21 cellular contexts compared by ENCODE assay signal in genomic region chr13:73782781-73783180, GRCh38.
DNase-seq lines count a peak whose midpoint lies in the region; ATAC-seq and TF ChIP-seq lines count a peak whose summit lies in the region.
"Had no signal": no experiment of that assay in that cellular context is flagged by ENCODE, and none has a peak within 500 bp of the region (broad histone marks: within the 10 kb centered on the region; RNA-seq: fewer than 3 reads in every experiment).

No MANE protein-coding gene starts in this region.

- peak overlapping the region; percentile 68 for H3K27ac Mint-ChIP-seq in T-cell
- H3K27ac Mint-ChIP-seq: activated CD8-positive, alpha-beta memory T cell treated with anti-CD3 and anti-CD28 coated beads, Interleukin-2, amount 10 ng/mL, durations not matched to agents 7 days and 5 days; activated T-helper 17 cell treated with anti-CD3 and anti-CD28 coated beads, Interleukin-2, amount 50 U/mL, for 72 hours had no signal

- no peaks in the 10 kb centered on the region for H3K27me3 ChIP-seq in left ventricle myocardium inferior (ENCODE audit: low read depth)
- H3K27me3 ChIP-seq in gastroesophageal sphincter: no peaks in the 10 kb centered on the region
- H3K27me3 ChIP-seq: hepatocyte, right lobe of liver, tibial nerve had no signal

- peaks cover 63% of the 10 kb centered on the region for H3K36me3 Mint-ChIP-seq in T-cell

- 32 to 42% methylated on average over 2 to 3 of the region's 3 CpGs for WGBS in gastroesophageal sphincter (ENCODE audit: low coverage in 1 of 2), 2 donors

- TF ChIP-seq POLR2A in gastroesophageal sphincter (IDR thresholded peaks at IDR 0.05): no peak

- POLR2A ChIA-PET in T-cell (lab: Charles Lee): no interaction called here

- CTCF ChIA-PET in T-cell (lab: Charles Lee): no interaction called here

- H3K9me3 ChIP-seq in left ventricle myocardium inferior (replicated peaks) (no peaks in the 10 kb centered on the region), gastroesophageal sphincter (no peaks in the 10 kb centered on the region)
- H3K9me3 ChIP-seq: mucosa of descending colon, right lobe of liver, tibial nerve had no signal

- H3K4me1 Mint-ChIP-seq in T-cell: peaks cover 51 to 53% (median 52%) of the 10 kb centered on the region in 3 donors
- H3K4me1 Mint-ChIP-seq: activated CD8-positive, alpha-beta memory T cell treated with anti-CD3 and anti-CD28 coated beads, Interleukin-2, amount 10 ng/mL, durations not matched to agents 7 days and 5 days had no signal

- intact Hi-C loops in Right ventricle myocardium superior (cut with DNase I) (no loop called here), left ventricle myocardium inferior (cut with micrococcal nuclease) (no loop called here), posterior vena cava (cut with DNase I) (no loop called here)

- ATAC-seq in Right ventricle myocardium superior (ENCODE audit: poor library complexity): peak; percentile 9
- ATAC-seq in T-cell (replicated peaks in 1 of 4): no peak
- ATAC-seq in gastroesophageal sphincter: no peak
- ATAC-seq in GM19463 (IDR thresholded peaks at IDR 0.05; ENCODE audit: unreplicated experiment): no peak
- no peak for ATAC-seq in GM19397 (IDR thresholded peaks at IDR 0.05; ENCODE audit: unreplicated experiment)
- ATAC-seq: activated CD8-positive, alpha-beta memory T cell treated with anti-CD3 and anti-CD28 coated beads, Interleukin-2, amount 10 ng/mL, durations not matched to agents 7 days and 5 days; activated T-helper 17 cell treated with anti-CD3 and anti-CD28 coated beads, Interleukin-2, amount 50 U/mL, for 72 hours; mucosa of descending colon; Panc1 had no signal

- peaks cover 0 to 3% (median 0%) of the 10 kb centered on the region in 3 donors for H3K9me3 Mint-ChIP-seq in T-cell

- no peak for TF ChIP-seq EP300 in gastroesophageal sphincter (IDR thresholded peaks at IDR 0.05)

- H3K4me3 ChIP-seq in left ventricle myocardium inferior (no peak overlapping the region), gastroesophageal sphincter (no peak overlapping the region)
- H3K4me3 ChIP-seq: hepatocyte, mucosa of descending colon, right lobe of liver, tibial nerve had no signal

- no peak overlapping the region for H3K27ac ChIP-seq in left ventricle myocardium inferior (replicated peaks)
- H3K27ac ChIP-seq in gastroesophageal sphincter: peak overlapping the region in 3 of 4 donors; percentile 24 to 32 (median 28)
- H3K27ac ChIP-seq: hepatocyte, right lobe of liver, tibial nerve had no signal

- DNase-seq in Right ventricle myocardium superior (no peak), left ventricle myocardium inferior (no peak), T-cell (no peak), Ammon's horn (ENCODE audit: low spot score) (no peak), posterior vena cava (ENCODE audit: low spot score) (no peak)
- DNase-seq: activated CD8-positive, alpha-beta memory T cell treated with anti-CD3 and anti-CD28 coated beads, Interleukin-2, amount 10 ng/mL, durations not matched to agents 7 days and 5 days; effector memory CD4-positive, alpha-beta T cell; GOT3; kidney glomerular epithelial cell; mucosa of descending colon; NCI-H187 treated with DMSO at 0.1 percent for 48 hours; NCI-H524 treated with DMSO at 0.1 percent for 48 hours; right lobe of liver; stimulated activated naive CD4-positive, alpha-beta T cell had no signal

- no peaks in the 10 kb centered on the region for H3K27me3 Mint-ChIP-seq in T-cell
- H3K27me3 Mint-ChIP-seq: activated CD8-positive, alpha-beta memory T cell treated with anti-CD3 and anti-CD28 coated beads, Interleukin-2, amount 10 ng/mL, durations not matched to agents 7 days and 5 days; activated T-helper 17 cell treated with anti-CD3 and anti-CD28 coated beads, Interleukin-2, amount 50 U/mL, for 72 hours had no signal

- H3K36me3 ChIP-seq in left ventricle myocardium inferior (no peaks in the 10 kb centered on the region), gastroesophageal sphincter (no peaks in the 10 kb centered on the region)
- H3K36me3 ChIP-seq: right lobe of liver, tibial nerve had no signal

- TF ChIP-seq CTCF in left ventricle myocardium inferior (IDR thresholded peaks at IDR 0.05; ENCODE audit: borderline replicate concordance) (no peak), gastroesophageal sphincter (IDR thresholded peaks at IDR 0.05) (no peak)

- H3K4me1 ChIP-seq in left ventricle myocardium inferior: peaks cover 11% of the 10 kb centered on the region
- H3K4me1 ChIP-seq in gastroesophageal sphincter: peaks cover 0 to 39% (median 0%) of the 10 kb centered on the region in 3 donors

- H3K4me3 Mint-ChIP-seq in T-cell: no peak overlapping the region
- H3K4me3 Mint-ChIP-seq: activated CD8-positive, alpha-beta memory T cell treated with anti-CD3 and anti-CD28 coated beads, Interleukin-2, amount 10 ng/mL, durations not matched to agents 7 days and 5 days; activated T-helper 17 cell treated with anti-CD3 and anti-CD28 coated beads, Interleukin-2, amount 50 U/mL, for 72 hours had no signal
